27 cellular contexts compared by ENCODE assay signal in the genomic region with DNA sequence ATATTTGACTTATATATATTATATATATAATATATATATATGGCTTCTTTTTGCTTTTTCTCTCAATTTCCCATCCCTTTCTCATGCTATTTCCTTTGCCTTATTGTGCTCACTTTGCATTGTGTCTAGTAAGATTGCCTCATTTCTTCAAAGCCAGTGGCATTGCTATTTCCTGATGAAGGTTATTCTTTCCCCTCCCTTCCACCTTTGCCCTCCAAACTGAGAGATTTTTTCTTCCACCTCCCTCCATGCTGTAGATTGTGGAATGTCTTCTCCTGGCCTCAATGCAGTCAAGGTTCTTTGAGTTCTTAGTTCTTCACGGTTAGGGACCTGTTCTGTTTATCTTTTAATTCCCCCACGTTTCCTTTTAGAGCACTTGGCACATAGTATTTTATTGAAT. TPM values are rescaled to one million over a fixed set of nuclear protein-coding genes. Genes with fewer than 3 reads are reported as not detected.
"Had no signal": no experiment of that assay in that cellular context is flagged by ENCODE, and none has a peak within 500 bp of the region (broad histone marks: within the 10 kb centered on the region; RNA-seq: fewer than 3 reads in every experiment).

No MANE protein-coding gene starts in this region.

- H3K27ac ChIP-seq: foreskin keratinocyte, lower lobe of right lung, neutrophil, pancreas, WERI-Rb-1 had no signal

- DNase-seq: activated CD4-positive, alpha-beta T cell treated with anti-CD3 and anti-CD28 coated beads, Interleukin-2, amount 50 U/mL, for 1 hour; activated CD4-positive, CD25-positive, alpha-beta regulatory T cell treated with anti-CD3 and anti-CD28 coated beads, Interleukin-2, amount 50 U/mL, for 72 hours; activated CD8-positive, alpha-beta T cell treated with anti-CD3 and anti-CD28 coated beads, Interleukin-2, amount 10 ng/mL, durations not matched to agents 7 days and 5 days; activated naive CD4-positive, alpha-beta T cell; activated naive CD8-positive, alpha-beta T cell treated with anti-CD3 and anti-CD28 coated beads, Interleukin-2, amount 10 ng/mL, durations not matched to agents 7 days and 5 days; amygdala; cerebellar nuclear complex; cortex of kidney; erythroblast; foreskin keratinocyte; glutamatergic neuron; hippocampal formation; lower lobe of right lung; mesendoderm; pancreas; right cardiac atrium; SIG-M5; SK-N-SH; stimulated activated CD4-positive, alpha-beta T cell treated with anti-CD3 and anti-CD28 coated beads, Interleukin-12 subunit alpha, Interleukin-12 subunit beta, amount 100 ng/mL, for 4 hours; stimulated activated CD4-positive, alpha-beta T cell treated with anti-CD3 and anti-CD28 coated beads, Interleukin-4, amount 100 ng/mL, for 4 hours; stomach; T-cell; WERI-Rb-1 had no signal

- H3K27me3 Mint-ChIP-seq: type B pancreatic cell had no signal

- H3K9me3 ChIP-seq: lower lobe of right lung, neutrophil, pancreas, SK-N-SH, stomach had no signal

- H3K36me3 Mint-ChIP-seq: activated naive CD8-positive, alpha-beta T cell treated with anti-CD3 and anti-CD28 coated beads, Interleukin-2, amount 10 ng/mL, durations not matched to agents 7 days and 5 days; natural killer cell treated with Interleukin-12 subunit alpha and Interleukin-12 subunit beta and Interleukin-15 and Interleukin-18, amount 100 ng/mL, for 72 hours; T-cell had no signal

- H3K4me3 ChIP-seq: lower lobe of right lung, pancreas, stomach had no signal

- H3K27me3 ChIP-seq: foreskin keratinocyte, neutrophil, pancreas, stomach had no signal

- H3K27ac Mint-ChIP-seq: activated CD8-positive, alpha-beta T cell treated with anti-CD3 and anti-CD28 coated beads, Interleukin-2, amount 10 ng/mL, durations not matched to agents 7 days and 5 days; activated naive CD8-positive, alpha-beta T cell treated with anti-CD3 and anti-CD28 coated beads, Interleukin-2, amount 10 ng/mL, durations not matched to agents 7 days and 5 days; activated T-helper 17 cell treated with anti-CD3 and anti-CD28 coated beads, Interleukin-2, amount 50 U/mL, for 72 hours; natural killer cell treated with Interleukin-12 subunit alpha and Interleukin-12 subunit beta and Interleukin-15 and Interleukin-18, amount 100 ng/mL, for 72 hours; type B pancreatic cell had no signal

- H3K4me3 Mint-ChIP-seq: activated CD8-positive, alpha-beta T cell treated with anti-CD3 and anti-CD28 coated beads, Interleukin-2, amount 10 ng/mL, durations not matched to agents 7 days and 5 days; activated naive CD8-positive, alpha-beta T cell treated with anti-CD3 and anti-CD28 coated beads, Interleukin-2, amount 10 ng/mL, durations not matched to agents 7 days and 5 days; activated T-helper 17 cell treated with anti-CD3 and anti-CD28 coated beads, Interleukin-2, amount 50 U/mL, for 72 hours; natural killer cell treated with Interleukin-12 subunit alpha and Interleukin-12 subunit beta and Interleukin-15 and Interleukin-18, amount 100 ng/mL, for 72 hours; type B pancreatic cell had no signal

- H3K9ac ChIP-seq: SK-N-SH had no signal

- H3K4me1 Mint-ChIP-seq: activated T-helper 17 cell treated with anti-CD3 and anti-CD28 coated beads, Interleukin-2, amount 50 U/mL, for 72 hours had no signal

- H3K9me3 Mint-ChIP-seq: activated naive CD8-positive, alpha-beta T cell treated with anti-CD3 and anti-CD28 coated beads, Interleukin-2, amount 10 ng/mL, durations not matched to agents 7 days and 5 days; activated T-helper 17 cell treated with anti-CD3 and anti-CD28 coated beads, Interleukin-2, amount 50 U/mL, for 72 hours; T-cell had no signal

- H3K36me3 ChIP-seq: lower lobe of right lung, neutrophil, pancreas, stomach, WERI-Rb-1 had no signal

RNA-seq across cellular contexts. Expression of gene SH3BGRL2, which starts 17.2 kb away (rescaled TPM):
- total RNA-seq: natural killer cell treated with Interleukin-12 subunit alpha and Interleukin-12 subunit beta and Interleukin-15 and Interleukin-18, amount 100 ng/mL, for 72 hours had no signal
